Comparison of ENCODE assay signal across 16 cellular contexts in genomic region chr18:36519358-36519757, GRCh38.
DNase-seq lines count a peak whose midpoint lies in the region; ATAC-seq, FAIRE-seq and TF ChIP-seq lines count a peak whose summit lies in the region.
"Had no signal": no experiment of that assay in that cellular context is flagged by ENCODE, and none has a peak within 500 bp of the region (broad histone marks: within the 10 kb centered on the region; RNA-seq: fewer than 3 reads in every experiment).

No MANE protein-coding gene starts in this region.

- peak; percentile 41 for FAIRE-seq in astrocyte (lab: Jason Lieb, UNC)

- H3K4me3 ChIP-seq in astrocyte (ENCODE audit: insufficient read depth, low read depth, low read length) = no peak overlapping the region
- no peak overlapping the region for H3K4me3 ChIP-seq in neuronal stem cell (ENCODE audit: low read length in 2 of 2)
- H3K4me3 ChIP-seq in esophagus squamous epithelium = no peak overlapping the region
- H3K4me3 ChIP-seq: ascending aorta, mucosa of descending colon, thyroid gland had no signal

- TF ChIP-seq CTCF in astrocyte (IDR thresholded peaks at IDR 0.05; ENCODE audit: insufficient read depth, low read depth, low read length) (no peak), esophagus squamous epithelium (IDR thresholded peaks at IDR 0.05) (no peak)

- peaks cover 9% of the 10 kb centered on the region for H4K20me1 ChIP-seq in astrocyte (ENCODE audit: insufficient read depth, low read length)

- no peak overlapping the region for H3K14ac ChIP-seq in neuronal stem cell (ENCODE audit: low read length)

- no peak overlapping the region for H4K91ac ChIP-seq in neuronal stem cell (ENCODE audit: low read depth, low read length, poor library complexity)

- H3K4ac ChIP-seq in neuronal stem cell (ENCODE audit: low read length) = no peak overlapping the region

- H3K27ac ChIP-seq in astrocyte (ENCODE audit: low read depth, low read length) (no peak overlapping the region), neuronal stem cell (replicated peaks; ENCODE audit: low read length) (no peak overlapping the region), esophagus squamous epithelium (no peak overlapping the region)
- H3K27ac ChIP-seq: ascending aorta, thyroid gland had no signal

- H3K9ac ChIP-seq in astrocyte (ENCODE audit: low read length) (no peak overlapping the region), neuronal stem cell (ENCODE audit: low read depth, low read length, poor library complexity) (no peak overlapping the region)

- no peak overlapping the region for H4K8ac ChIP-seq in neuronal stem cell (ENCODE audit: low read depth, low read length)

- H3K27me3 ChIP-seq in astrocyte (ENCODE audit: insufficient read depth, low read length) (no peaks in the 10 kb centered on the region), neuronal stem cell (ENCODE audit: control insufficient read depth in 3 of 3, insufficient read depth in 3 of 3, low read depth in 1 of 3, low read length in 3 of 3) (no peaks in the 10 kb centered on the region), esophagus squamous epithelium (no peaks in the 10 kb centered on the region)
- H3K27me3 ChIP-seq: ascending aorta, thyroid gland had no signal

- intact Hi-C loops in esophagus squamous epithelium (cut with DNase I) = no loop called here

- peak; percentile 78 for ATAC-seq in GM18867 (IDR thresholded peaks at IDR 0.05; ENCODE audit: unreplicated experiment)
- peak; percentile 77 for ATAC-seq in HG03432 (IDR thresholded peaks at IDR 0.05; ENCODE audit: unreplicated experiment)
- no peak for ATAC-seq in GM21737 (IDR thresholded peaks at IDR 0.05; ENCODE audit: unreplicated experiment)
- ATAC-seq in HG03571 (IDR thresholded peaks at IDR 0.05; ENCODE audit: unreplicated experiment) = no peak
- ATAC-seq: mucosa of descending colon had no signal

- peaks cover 8% of the 10 kb centered on the region for H3K4me1 Mint-ChIP-seq in astrocyte (ENCODE audit: low read depth, unreplicated experiment)

- no peak overlapping the region for H3K4me3 Mint-ChIP-seq in astrocyte (ENCODE audit: unreplicated experiment)
- H3K4me3 Mint-ChIP-seq: activated T-cell treated with anti-CD3 and anti-CD28 coated beads, Interleukin-2, amount 50 U/mL, for 24 hours had no signal

- no peaks in the 10 kb centered on the region for H3K79me1 ChIP-seq in neuronal stem cell (ENCODE audit: low read depth, low read length)

- peaks cover 9% of the 10 kb centered on the region for H3K4me1 ChIP-seq in astrocyte (ENCODE audit: insufficient read depth, low read length)
- H3K4me1 ChIP-seq in neuronal stem cell (ENCODE audit: control insufficient read depth in 2 of 2, insufficient read depth in 1 of 2, low read depth in 1 of 2, low read length in 2 of 2) = peaks cover 15 to 19% of the 10 kb centered on the region in 2 donors
- no peaks in the 10 kb centered on the region for H3K4me1 ChIP-seq in esophagus squamous epithelium
- H3K4me1 ChIP-seq: ascending aorta, thyroid gland had no signal

- H2BK12ac ChIP-seq in neuronal stem cell (ENCODE audit: low read length) = no peak overlapping the region

- TF ChIP-seq POLR2A in esophagus squamous epithelium (IDR thresholded peaks at IDR 0.05) = no peak

- H3K27ac Mint-ChIP-seq in astrocyte (ENCODE audit: unreplicated experiment) = no peak overlapping the region
- H3K27ac Mint-ChIP-seq: activated T-cell treated with anti-CD3 and anti-CD28 coated beads, Interleukin-2, amount 50 U/mL, for 24 hours had no signal

- H2AK5ac ChIP-seq in neuronal stem cell (ENCODE audit: low read depth, low read length) = peak overlapping the region; percentile 10

- H3K36me3 Mint-ChIP-seq in astrocyte (ENCODE audit: low read depth, unreplicated experiment) = peaks cover 5% of the 10 kb centered on the region

- peaks cover 12% of the 10 kb centered on the region for H3K27me3 Mint-ChIP-seq in astrocyte (ENCODE audit: low read depth, unreplicated experiment)

- H3K36me3 ChIP-seq in astrocyte (ENCODE audit: insufficient read depth, low read length) (no peaks in the 10 kb centered on the region), neuronal stem cell (replicated peaks in 1 of 2; ENCODE audit: control insufficient read depth in 2 of 2, insufficient read depth in 2 of 2, low read length in 2 of 2) (peaks cover 0 to 19% of the 10 kb centered on the region in 2 donors), esophagus squamous epithelium (no peaks in the 10 kb centered on the region)
- H3K36me3 ChIP-seq: ascending aorta, thyroid gland had no signal

- H3K9me3 ChIP-seq in astrocyte (ENCODE audit: insufficient read depth, low read depth, low read length) = no peaks in the 10 kb centered on the region
- H3K9me3 ChIP-seq in neuronal stem cell (replicated peaks in 1 of 2; ENCODE audit: control insufficient read depth in 2 of 2, insufficient read depth in 1 of 2, low read depth in 1 of 2, low read length in 2 of 2) = peaks cover 0 to 7% of the 10 kb centered on the region in 2 donors
- H3K9me3 ChIP-seq in esophagus squamous epithelium = no peaks in the 10 kb centered on the region
- H3K9me3 ChIP-seq: ascending aorta, mucosa of descending colon, thyroid gland had no signal

- H3K18ac ChIP-seq in neuronal stem cell (ENCODE audit: low read length) = peak overlapping the region; percentile 53

- no peaks in the 10 kb centered on the region for H3K79me2 ChIP-seq in astrocyte (ENCODE audit: insufficient read depth, low read length)

- no peak overlapping the region for H3K23ac ChIP-seq in neuronal stem cell (ENCODE audit: low read depth, low read length, poor library complexity)

- no peak overlapping the region for H2BK5ac ChIP-seq in neuronal stem cell (ENCODE audit: low read length)

- H2BK120ac ChIP-seq in neuronal stem cell (ENCODE audit: low read depth, low read length) = no peak overlapping the region

- H3K9me3 Mint-ChIP-seq in astrocyte (ENCODE audit: unreplicated experiment) = no peaks in the 10 kb centered on the region
- H3K9me3 Mint-ChIP-seq: activated T-cell treated with anti-CD3 and anti-CD28 coated beads, Interleukin-2, amount 50 U/mL, for 24 hours had no signal

- DNase-seq in astrocyte (ENCODE audit: low read depth) (peak; percentile 69), neuronal stem cell (ENCODE audit: low spot score) (no peak), esophagus squamous epithelium (lab: John Stamatoyannopoulos, UW) (no peak), DMS153 (lab: John Stamatoyannopoulos, UW) (no peak)
- DNase-seq: activated T-cell treated with anti-CD3 and anti-CD28 coated beads, Interleukin-2, amount 50 U/mL, for 24 hours; Calu3; erythroblast; Kasumi-1; mucosa of descending colon; retina; thyroid gland had no signal

- no peak overlapping the region for H2BK15ac ChIP-seq in neuronal stem cell (ENCODE audit: low read length)

- H2AFZ ChIP-seq in astrocyte (ENCODE audit: low read depth, low read length) (no peak overlapping the region), neuronal stem cell (ENCODE audit: low read length) (no peak overlapping the region)

- no CpG with 5 or more reads among the region's 3 CpGs for WGBS in neuronal stem cell (ENCODE audit: extremely low coverage in 2 of 2, insufficient read length in 2 of 2, insufficient replicate concordance in 1 of 2), 2 donors
- WGBS in esophagus squamous epithelium, 2 donors = 45% methylated on average over 3 of the region's 3 CpGs; no CpG with 5 or more reads in 1 of the 2 donors

- peak overlapping the region; percentile 1 for H3K4me2 ChIP-seq in astrocyte (ENCODE audit: low read length)
- H3K4me2 ChIP-seq in neuronal stem cell (ENCODE audit: insufficient read depth, low read length, poor library complexity, severe bottlenecking) = no peak overlapping the region

Comparison
In these comparisons a context has a peak if more than half of its experiments do, and no peak if none do; other contexts are left out.
1. ATAC-seq: peak in GM18867 (single experiment) and HG03432 (single experiment); none in GM21737 (single experiment) and HG03571 (single experiment).